ENCODE assay signal across 7 cellular contexts in genomic region chr3:4987374-4988296, GRCh38. TPM values are rescaled to one million over a fixed set of nuclear protein-coding genes. Genes with fewer than 3 reads are reported as not detected.
DNase-seq lines count a peak whose midpoint lies in the region; ATAC-seq lines count a peak whose summit lies in the region.

No MANE protein-coding gene starts in this region.

- ATAC-seq in GM21526 (IDR thresholded peaks at IDR 0.05; ENCODE audit: low FRiP score, unreplicated experiment) = no peak
- no peak for ATAC-seq in HG03378 (IDR thresholded peaks at IDR 0.05; ENCODE audit: unreplicated experiment)
- ATAC-seq in GM21619 (IDR thresholded peaks at IDR 0.05; ENCODE audit: unreplicated experiment) = no peak

- H3K36me3 Mint-ChIP-seq in IgD-negative memory B cell = peaks cover 2% of the 10 kb centered on the region
- H3K36me3 Mint-ChIP-seq in activated T-helper 1 cell treated with anti-CD3 and anti-CD28 coated beads, Interleukin-12 subunit alpha, Interleukin-12 subunit beta, Interleukin-2, Interleukin-4 antibody, amounts not matched to agents 30 ng/mL and 10 ng/mL and 1 ng/mL, durations not matched to agents 14 hours and 24 hours and 36 hours (ENCODE audit: low read depth) = peaks cover 33% of the 10 kb centered on the region

- no peaks in the 10 kb centered on the region for H3K27me3 Mint-ChIP-seq in IgD-negative memory B cell
- H3K27me3 Mint-ChIP-seq in activated T-helper 1 cell treated with anti-CD3 and anti-CD28 coated beads, Interleukin-12 subunit alpha, Interleukin-12 subunit beta, Interleukin-2, Interleukin-4 antibody, amounts not matched to agents 30 ng/mL and 10 ng/mL and 1 ng/mL, durations not matched to agents 14 hours and 24 hours and 36 hours (ENCODE audit: insufficient read depth) = no peaks in the 10 kb centered on the region

- H3K9ac ChIP-seq in iPS-18a (ENCODE audit: low read length) (no peak overlapping the region), stomach smooth muscle (ENCODE audit: low read length in 2 of 2) (peak overlapping the region; percentile 70 to 86)

- H3K4me3 ChIP-seq in iPS-18a (ENCODE audit: low read length) (peak overlapping the region; percentile 54), stomach smooth muscle (ENCODE audit: low read length in 2 of 2) (peak overlapping the region; percentile 42 to 72)

- H3K36me3 ChIP-seq in iPS-18a (ENCODE audit: control insufficient read depth, low read depth, low read length) = no peaks in the 10 kb centered on the region
- H3K36me3 ChIP-seq in stomach smooth muscle (ENCODE audit: control insufficient read depth in 2 of 2, insufficient read depth in 2 of 2, low read length in 2 of 2) = peaks cover 15 to 16% of the 10 kb centered on the region in 2 donors

- H3K4me1 ChIP-seq in iPS-18a (ENCODE audit: control insufficient read depth, low read depth, low read length) = peaks cover 8% of the 10 kb centered on the region
- H3K4me1 ChIP-seq in stomach smooth muscle (ENCODE audit: control insufficient read depth, insufficient read depth, low read length) = peaks cover 43% of the 10 kb centered on the region

- DNase-seq in activated T-helper 1 cell treated with anti-CD3 and anti-CD28 coated beads, Interleukin-12 subunit alpha, Interleukin-12 subunit beta, Interleukin-2, Interleukin-4 antibody, amounts not matched to agents 30 ng/mL and 10 ng/mL and 1 ng/mL, durations not matched to agents 14 hours and 24 hours and 36 hours (ENCODE audit: low spot score) = no peak

- intact Hi-C loops in activated T-helper 1 cell treated with anti-CD3 and anti-CD28 coated beads, Interleukin-12 subunit alpha, Interleukin-12 subunit beta, Interleukin-2, Interleukin-4 antibody, amounts not matched to agents 30 ng/mL and 10 ng/mL and 1 ng/mL, durations not matched to agents 14 hours and 24 hours and 36 hours (cut with micrococcal nuclease) = no loop called here

- H3K27ac ChIP-seq in iPS-18a (ENCODE audit: low read length) (no peak overlapping the region), stomach smooth muscle (ENCODE audit: low read length) (peak overlapping the region; percentile 96)

- peak overlapping the region; percentile 84 to 99 (median 85) for H3K27ac Mint-ChIP-seq in IgD-negative memory B cell
- H3K27ac Mint-ChIP-seq in activated T-helper 1 cell treated with anti-CD3 and anti-CD28 coated beads, Interleukin-12 subunit alpha, Interleukin-12 subunit beta, Interleukin-2, Interleukin-4 antibody, amounts not matched to agents 30 ng/mL and 10 ng/mL and 1 ng/mL, durations not matched to agents 14 hours and 24 hours and 36 hours = peak overlapping the region; percentile 41

- peaks cover 25% of the 10 kb centered on the region for H3K27me3 ChIP-seq in iPS-18a (ENCODE audit: control insufficient read depth, insufficient read depth, low read length)
- H3K27me3 ChIP-seq in stomach smooth muscle (ENCODE audit: control insufficient read depth in 1 of 2, insufficient read depth in 2 of 2, low read length in 2 of 2) = no peaks in the 10 kb centered on the region

- H3K9me3 Mint-ChIP-seq in IgD-negative memory B cell = no peaks in the 10 kb centered on the region
- no peaks in the 10 kb centered on the region for H3K9me3 Mint-ChIP-seq in activated T-helper 1 cell treated with anti-CD3 and anti-CD28 coated beads, Interleukin-12 subunit alpha, Interleukin-12 subunit beta, Interleukin-2, Interleukin-4 antibody, amounts not matched to agents 30 ng/mL and 10 ng/mL and 1 ng/mL, durations not matched to agents 14 hours and 24 hours and 36 hours

- H3K9me3 ChIP-seq in iPS-18a (ENCODE audit: control insufficient read depth, low read depth, low read length) (no peaks in the 10 kb centered on the region), stomach smooth muscle (ENCODE audit: control insufficient read depth in 2 of 2, low read length in 2 of 2) (no peaks in the 10 kb centered on the region)

- peaks cover 37 to 51% (median 39%) of the 10 kb centered on the region in 3 donors for H3K4me1 Mint-ChIP-seq in IgD-negative memory B cell
- peaks cover 71% of the 10 kb centered on the region for H3K4me1 Mint-ChIP-seq in activated T-helper 1 cell treated with anti-CD3 and anti-CD28 coated beads, Interleukin-12 subunit alpha, Interleukin-12 subunit beta, Interleukin-2, Interleukin-4 antibody, amounts not matched to agents 30 ng/mL and 10 ng/mL and 1 ng/mL, durations not matched to agents 14 hours and 24 hours and 36 hours (ENCODE audit: low read depth)

- H3K4me3 Mint-ChIP-seq in IgD-negative memory B cell = peak overlapping the region; percentile 77 to 94 (median 88)
- H3K4me3 Mint-ChIP-seq in activated T-helper 1 cell treated with anti-CD3 and anti-CD28 coated beads, Interleukin-12 subunit alpha, Interleukin-12 subunit beta, Interleukin-2, Interleukin-4 antibody, amounts not matched to agents 30 ng/mL and 10 ng/mL and 1 ng/mL, durations not matched to agents 14 hours and 24 hours and 36 hours = peak overlapping the region; percentile 90

RNA-seq across cellular contexts. Expression of gene BHLHE40, which starts 8.4 kb away (rescaled TPM):
- 11.1 TPM for polyA plus RNA-seq in IgD-negative memory B cell
- total RNA-seq in activated T-helper 1 cell treated with anti-CD3 and anti-CD28 coated beads, Interleukin-12 subunit alpha, Interleukin-12 subunit beta, Interleukin-2, Interleukin-4 antibody, amounts not matched to agents 30 ng/mL and 10 ng/mL and 1 ng/mL, durations not matched to agents 14 hours and 24 hours and 36 hours = 449 and 458 TPM in 2 replicates
